1 cellular context compared by ENCODE assay signal in the genomic region with DNA sequence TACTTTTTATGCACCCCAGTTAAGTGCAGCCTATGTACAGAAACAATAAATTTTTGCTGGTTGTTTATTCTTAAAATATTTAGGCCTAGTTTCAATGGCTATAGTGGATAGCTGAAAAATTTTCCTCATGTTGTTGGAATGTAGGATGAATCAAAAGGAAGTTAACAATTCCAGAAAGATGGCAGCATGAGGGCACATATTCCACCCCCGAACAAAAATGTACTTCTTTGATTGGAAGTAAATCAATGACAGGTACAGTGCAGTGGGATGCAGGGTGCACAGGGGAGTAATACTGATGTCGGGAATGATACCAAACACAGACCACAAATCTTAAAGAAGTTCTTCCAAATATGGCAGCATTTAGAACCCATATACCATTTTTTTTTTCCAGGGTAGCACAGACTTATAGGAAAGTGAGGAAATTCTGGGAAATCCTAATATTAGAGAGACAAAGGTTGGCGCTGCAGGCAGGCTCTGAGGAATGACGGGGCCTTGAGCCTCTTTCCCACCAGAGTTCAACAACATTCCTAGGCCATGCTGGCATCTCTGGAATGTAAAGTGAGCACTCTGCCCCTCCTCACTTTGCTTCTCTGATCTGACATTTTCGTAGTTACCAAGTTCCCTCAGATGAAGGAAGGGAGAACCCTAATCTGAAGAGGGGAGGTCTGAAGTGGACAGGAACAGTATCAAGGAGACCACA.
TF ChIP-seq lines count a peak whose summit lies in the region.

No MANE protein-coding gene starts in this region.

TF ChIP-seq in HCT116, 20 proteins besides CTCF, POLR2A, EP300 and RAD21 (continued from another document):
- TF ChIP-seq, protein P1, sequence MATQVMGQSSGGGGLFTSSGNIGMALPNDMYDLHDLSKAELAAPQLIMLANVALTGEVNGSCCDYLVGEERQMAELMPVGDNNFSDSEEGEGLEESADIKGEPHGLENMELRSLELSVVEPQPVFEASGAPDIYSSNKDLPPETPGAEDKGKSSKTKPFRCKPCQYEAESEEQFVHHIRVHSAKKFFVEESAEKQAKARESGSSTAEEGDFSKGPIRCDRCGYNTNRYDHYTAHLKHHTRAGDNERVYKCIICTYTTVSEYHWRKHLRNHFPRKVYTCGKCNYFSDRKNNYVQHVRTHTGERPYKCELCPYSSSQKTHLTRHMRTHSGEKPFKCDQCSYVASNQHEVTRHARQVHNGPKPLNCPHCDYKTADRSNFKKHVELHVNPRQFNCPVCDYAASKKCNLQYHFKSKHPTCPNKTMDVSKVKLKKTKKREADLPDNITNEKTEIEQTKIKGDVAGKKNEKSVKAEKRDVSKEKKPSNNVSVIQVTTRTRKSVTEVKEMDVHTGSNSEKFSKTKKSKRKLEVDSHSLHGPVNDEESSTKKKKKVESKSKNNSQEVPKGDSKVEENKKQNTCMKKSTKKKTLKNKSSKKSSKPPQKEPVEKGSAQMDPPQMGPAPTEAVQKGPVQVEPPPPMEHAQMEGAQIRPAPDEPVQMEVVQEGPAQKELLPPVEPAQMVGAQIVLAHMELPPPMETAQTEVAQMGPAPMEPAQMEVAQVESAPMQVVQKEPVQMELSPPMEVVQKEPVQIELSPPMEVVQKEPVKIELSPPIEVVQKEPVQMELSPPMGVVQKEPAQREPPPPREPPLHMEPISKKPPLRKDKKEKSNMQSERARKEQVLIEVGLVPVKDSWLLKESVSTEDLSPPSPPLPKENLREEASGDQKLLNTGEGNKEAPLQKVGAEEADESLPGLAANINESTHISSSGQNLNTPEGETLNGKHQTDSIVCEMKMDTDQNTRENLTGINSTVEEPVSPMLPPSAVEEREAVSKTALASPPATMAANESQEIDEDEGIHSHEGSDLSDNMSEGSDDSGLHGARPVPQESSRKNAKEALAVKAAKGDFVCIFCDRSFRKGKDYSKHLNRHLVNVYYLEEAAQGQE (IDR thresholded peaks at IDR 0.05; ENCODE audit: low read depth), result no peak
- TF ChIP-seq SRF (IDR thresholded peaks at IDR 0.05; ENCODE audit: low read depth) (no peak), EZH2 (IDR thresholded peaks at IDR 0.05) (no peak), EZH2phosphoT487 (IDR thresholded peaks at IDR 0.05; ENCODE audit: borderline replicate concordance) (no peak), CBX3 (IDR thresholded peaks at IDR 0.05; ENCODE audit: low read depth) (no peak)
